ENCODE assay signal across 1 cellular context in genomic region chr16:69476920-69477418, GRCh38.
A peak's percentile ranks its signal among the peaks of the same experiment; 100 is the strongest.
TF ChIP-seq lines count a peak whose summit lies in the region.

No MANE protein-coding gene starts in this region.

TF ChIP-seq in K562, 482 proteins besides CTCF, POLR2A, EP300 and RAD21 (continued from another document and continues in another):
- TF ChIP-seq RCOR1 (IDR thresholded peaks at IDR 0.05; ENCODE audit: borderline replicate concordance in 1 of 2, low read depth in 2 of 2, low read length in 2 of 2) (peak in 1 of 2 experiments; percentile 80; a peak in 2 of 4 replicates), KDM1A (IDR thresholded peaks at IDR 0.05) (peak; percentile 38 to 50; a peak in 2 of 4 replicates), CBX5 (IDR thresholded peaks at IDR 0.05; ENCODE audit: borderline replicate concordance, low read depth) (0 out of 2 replicates have a peak, but pooled peaks have one; percentile 15), KLF16 (IDR thresholded peaks at IDR 0.05) (0 out of 2 replicates have a peak, but pooled peaks have one; percentile 17), ARID3A (IDR thresholded peaks at IDR 0.05; ENCODE audit: borderline replicate concordance, low read depth, low read length) (0 out of 2 replicates have a peak, but pooled peaks have one; percentile 59), PPARD (CRISPR knock-in tag; IDR thresholded peaks at IDR 0.05) (no peak), MITF (IDR thresholded peaks at IDR 0.05) (no peak), TEAD1 (CRISPR knock-in tag; IDR thresholded peaks at IDR 0.05) (peak in 1 of 2 experiments; percentile 70; a peak in 2 of 4 replicates), ARID1B (IDR thresholded peaks at IDR 0.05) (peak; percentile 84), ZNF318 (IDR thresholded peaks at IDR 0.05; ENCODE audit: borderline replicate concordance in 1 of 2, low read depth in 1 of 2) (0 out of 4 replicates have a peak, but pooled peaks of 1 of the 2 experiments have one; percentile 33), TEAD4 (IDR thresholded peaks at IDR 0.05; ENCODE audit: low read length) (peak; percentile 84), TEAD4 (CRISPR knock-in tag; IDR thresholded peaks at IDR 0.05; ENCODE audit: borderline replicate concordance) (no peak), TCF3 (CRISPR knock-in tag; IDR thresholded peaks at IDR 0.05) (peak; percentile 62), USF2 (CRISPR knock-in tag; IDR thresholded peaks at IDR 0.05) (peak; percentile 79), ZNF717 (CRISPR knock-in tag; IDR thresholded peaks at IDR 0.05) (no peak), ZFX (CRISPR knock-in tag; IDR thresholded peaks at IDR 0.05) (peak; percentile 19; the same call in 1 of the 2 replicates), CBFA2T3 (IDR thresholded peaks at IDR 0.05) (peak; percentile 81), MGA (IDR thresholded peaks at IDR 0.05) (no peak), FUS (optimal IDR thresholded peaks at IDR 0.05; ENCODE audit: low read depth, low read length) (no peak), JUN (IDR thresholded peaks at IDR 0.05; ENCODE audit: borderline replicate concordance, low read depth, low read length) (peak; percentile 80), JUN (CRISPR knock-in tag; IDR thresholded peaks at IDR 0.05; ENCODE audit: borderline replicate concordance) (no peak), TAL1 (IDR thresholded peaks at IDR 0.05) (peak; percentile 28; the same call in 1 of the 2 replicates), CBFA2T2 (conservative IDR thresholded peaks at IDR 0.05) (peak; percentile 68), MTA1 (IDR thresholded peaks at IDR 0.05; ENCODE audit: borderline replicate concordance) (0 out of 2 replicates have a peak, but pooled peaks have one; percentile 49), JUND (IDR thresholded peaks at IDR 0.05; ENCODE audit: borderline replicate concordance, low read depth, low read length) (peak; percentile 93), JUND (tag; IDR thresholded peaks at IDR 0.05; ENCODE audit: borderline replicate concordance, low read depth, low read length) (peak; percentile 90; the same call in 2 of the 3 replicates), MEIS2 (IDR thresholded peaks at IDR 0.05; ENCODE audit: partially characterized antibody) (peak; percentile 88), DPF2 (IDR thresholded peaks at IDR 0.05) (peak; percentile 77), FOXA3 (CRISPR knock-in tag; conservative IDR thresholded peaks at IDR 0.05 in 1 of 2, IDR thresholded peaks at IDR 0.05 in 1 of 2) (peak; percentile 74 to 80; a peak in 3 of 4 replicates), ZNF766 (CRISPR knock-in tag; conservative IDR thresholded peaks at IDR 0.05) (peak; percentile 85)
